ENCODE assay signal across 17 cellular contexts in genomic region chr9:108093773-108094675, GRCh38.
DNase-seq lines count a peak whose midpoint lies in the region; ATAC-seq, FAIRE-seq and TF ChIP-seq lines count a peak whose summit lies in the region.
"Had no signal": no experiment of that assay in that cellular context is flagged by ENCODE, and none has a peak within 500 bp of the region (broad histone marks: within the 10 kb centered on the region; RNA-seq: fewer than 3 reads in every experiment).

No MANE protein-coding gene starts in this region.

- no peak overlapping the region for H3K27ac Mint-ChIP-seq in naive thymus-derived CD8-positive, alpha-beta T cell
- H3K27ac Mint-ChIP-seq: activated T-helper 2 cell treated with anti-CD3 and anti-CD28 coated beads, Interferon-gamma antibody, Interleukin-2, Interleukin-4, amounts not matched to agents 10 μg/mL and 5 μg/mL and 100 μg/mL, durations not matched to agents 14 hours and 24 hours and 36 hours; CD4-positive, CD25-positive, alpha-beta regulatory T cell; type B pancreatic cell had no signal

- H3K4me1 Mint-ChIP-seq in naive thymus-derived CD8-positive, alpha-beta T cell = no peaks in the 10 kb centered on the region
- H3K4me1 Mint-ChIP-seq: CD4-positive, CD25-positive, alpha-beta regulatory T cell; central memory CD8-positive, alpha-beta T cell had no signal

- no peaks in the 10 kb centered on the region for H3K36me3 ChIP-seq in Peyer's patch
- no peaks in the 10 kb centered on the region for H3K36me3 ChIP-seq in esophagus squamous epithelium
- H3K36me3 ChIP-seq in pancreas = no peaks in the 10 kb centered on the region

- DNase-seq in H54 (ENCODE audit: insufficient read length, low spot score) (peak; percentile 35), Peyer's patch (peak in 2 of 3 donors; percentile 57 to 76), esophagus squamous epithelium (lab: John Stamatoyannopoulos, UW) (no peak), pancreas (peak in 2 of 6 donors; percentile 3 to 39), COR-L47 (lab: John Stamatoyannopoulos, UW) (no peak), NCI-H524 (lab: John Stamatoyannopoulos, UW) (no peak)
- DNase-seq in naive thymus-derived CD8-positive, alpha-beta T cell = no peak
- DNase-seq: activated CD4-positive, alpha-beta T cell treated with anti-CD3 and anti-CD28 coated beads for 1 hour; CD4-positive, CD25-positive, alpha-beta regulatory T cell; head of caudate nucleus; NCI-H345; right cardiac atrium had no signal

- peak in 1 of 6 experiments; percentile 7 for TF ChIP-seq CTCF in Peyer's patch (IDR thresholded peaks at IDR 0.05)
- no peak for TF ChIP-seq CTCF in esophagus squamous epithelium (IDR thresholded peaks at IDR 0.05)
- no peak for TF ChIP-seq CTCF in pancreas (IDR thresholded peaks at IDR 0.05)

- H3K36me3 Mint-ChIP-seq in naive thymus-derived CD8-positive, alpha-beta T cell = peaks cover 0 to 8% (median 0%) of the 10 kb centered on the region in 3 donors
- H3K36me3 Mint-ChIP-seq: CD4-positive, CD25-positive, alpha-beta regulatory T cell; type B pancreatic cell had no signal

- H3K4me3 Mint-ChIP-seq in naive thymus-derived CD8-positive, alpha-beta T cell = no peak overlapping the region
- H3K4me3 Mint-ChIP-seq: CD4-positive, CD25-positive, alpha-beta regulatory T cell; central memory CD8-positive, alpha-beta T cell; type B pancreatic cell had no signal

- H3K4me1 ChIP-seq in Peyer's patch = no peaks in the 10 kb centered on the region
- peaks cover 0 to 20% (median 0%) of the 10 kb centered on the region in 3 donors for H3K4me1 ChIP-seq in esophagus squamous epithelium
- H3K4me1 ChIP-seq in pancreas = no peaks in the 10 kb centered on the region

- peaks cover 0 to 8% (median 0%) of the 10 kb centered on the region in 5 donors for H3K27me3 Mint-ChIP-seq in naive thymus-derived CD8-positive, alpha-beta T cell
- H3K27me3 Mint-ChIP-seq: CD4-positive, CD25-positive, alpha-beta regulatory T cell; central memory CD8-positive, alpha-beta T cell had no signal

- peak; percentile 97 for FAIRE-seq in H54 (lab: Jason Lieb, UNC)
- no peak for FAIRE-seq in pancreas (lab: Jason Lieb, UNC)
- FAIRE-seq: GM12891 had no signal

- ATAC-seq in pancreas (peak; percentile 35 to 92 (median 83)), HG03469 (IDR thresholded peaks at IDR 0.05; ENCODE audit: unreplicated experiment) (no peak)
- no peak for ATAC-seq in naive thymus-derived CD8-positive, alpha-beta T cell
- ATAC-seq: right cardiac atrium had no signal

- H3K9me3 ChIP-seq in Peyer's patch = no peaks in the 10 kb centered on the region
- H3K9me3 ChIP-seq in esophagus squamous epithelium = peaks cover 0 to 5% (median 0%) of the 10 kb centered on the region in 3 donors
- no peaks in the 10 kb centered on the region for H3K9me3 ChIP-seq in pancreas

- intact Hi-C loops in esophagus squamous epithelium (cut with DNase I) (no loop called here), pancreas (cut with DNase I) (no loop called here)

- H3K4me3 ChIP-seq in Peyer's patch = no peak overlapping the region
- H3K4me3 ChIP-seq in esophagus squamous epithelium = no peak overlapping the region
- H3K4me3 ChIP-seq in pancreas = no peak overlapping the region

- peaks cover 0 to 21% (median 3%) of the 10 kb centered on the region in 9 donors for H3K9me3 Mint-ChIP-seq in naive thymus-derived CD8-positive, alpha-beta T cell
- H3K9me3 Mint-ChIP-seq: activated T-helper 2 cell treated with anti-CD3 and anti-CD28 coated beads, Interferon-gamma antibody, Interleukin-2, Interleukin-4, amounts not matched to agents 10 μg/mL and 5 μg/mL and 100 μg/mL, durations not matched to agents 14 hours and 24 hours and 36 hours; type B pancreatic cell had no signal

- WGBS in esophagus squamous epithelium, 2 donors = 24 to 42% methylated on average over 1 of the region's 1 CpG
- 43 to 51% methylated on average over 1 of the region's 1 CpG for WGBS in pancreas, 2 donors

- peak overlapping the region in 2 of 4 donors; percentile 55 to 73 for H3K27ac ChIP-seq in Peyer's patch
- peak overlapping the region; percentile 21 to 73 (median 50) for H3K27ac ChIP-seq in esophagus squamous epithelium
- no peak overlapping the region for H3K27ac ChIP-seq in pancreas

- H3K27me3 ChIP-seq in Peyer's patch (no peaks in the 10 kb centered on the region), esophagus squamous epithelium (no peaks in the 10 kb centered on the region), pancreas (no peaks in the 10 kb centered on the region)

- POLR2A ChIA-PET in naive thymus-derived CD8-positive, alpha-beta T cell (lab: Charles Lee) = no interaction called here

- no peak for TF ChIP-seq POLR2A in H54 (IDR thresholded peaks at IDR 0.05; ENCODE audit: low read depth, low read length)
- TF ChIP-seq POLR2A in Peyer's patch (IDR thresholded peaks at IDR 0.05) = no peak
- TF ChIP-seq POLR2A in esophagus squamous epithelium (IDR thresholded peaks at IDR 0.05) = no peak

Comparison
In these comparisons a context has a peak if more than half of its experiments do, and no peak if none do; other contexts are left out.
1. DNase-seq: peak in H54 (single experiment) and Peyer's patch (2 of 3); none in esophagus squamous epithelium (single experiment), naive thymus-derived CD8-positive, alpha-beta T cell (0 of 10), COR-L47 (single experiment) and NCI-H524 (0 of 2).
2. H3K27ac ChIP-seq: peak in esophagus squamous epithelium (4 of 4); none in pancreas (0 of 4).
3. ATAC-seq: peak in pancreas (4 of 4); none in naive thymus-derived CD8-positive, alpha-beta T cell (0 of 2) and HG03469 (single experiment).